8 cellular contexts compared by ENCODE assay signal in the genomic region with DNA sequence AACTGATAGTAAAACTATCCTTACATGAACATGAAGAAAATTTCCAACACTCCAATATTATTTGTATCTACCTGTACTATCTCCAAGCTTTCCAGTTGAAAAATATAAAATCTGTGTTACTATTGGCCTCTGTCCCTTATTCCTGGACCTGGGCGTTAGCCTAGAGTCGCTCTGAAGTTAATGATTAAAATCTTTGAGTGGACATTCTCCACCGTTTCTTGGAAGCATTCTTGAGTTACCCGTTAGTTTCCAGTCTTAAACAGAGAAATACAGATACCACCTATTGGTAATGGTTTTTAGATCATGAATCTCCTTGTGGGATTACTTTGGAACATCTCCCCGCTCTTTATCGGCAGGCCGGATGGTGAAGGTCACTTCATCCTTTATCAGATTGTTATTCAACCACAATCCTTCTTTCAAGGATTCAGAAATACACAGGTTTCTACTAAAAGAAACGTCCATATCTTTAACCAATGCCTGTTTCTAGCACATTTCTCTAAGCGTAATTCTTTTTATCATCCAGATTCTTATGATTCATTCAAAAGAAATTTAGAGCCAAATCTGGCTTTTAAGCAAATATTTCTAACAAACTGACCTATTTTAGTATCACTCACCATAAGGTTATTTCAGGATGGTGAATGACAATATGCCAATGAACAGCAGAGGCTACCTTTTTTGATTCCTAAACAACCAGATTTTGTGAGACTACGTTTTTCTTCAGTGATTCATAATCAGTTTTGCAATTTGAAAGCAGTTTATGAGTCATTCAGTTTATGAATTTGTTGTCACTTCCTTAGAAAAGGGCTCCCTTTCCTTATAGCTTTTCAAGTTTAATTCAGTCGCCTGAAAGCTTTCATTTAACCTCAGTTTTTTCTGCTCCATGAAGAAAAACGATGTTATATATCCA.
DNase-seq lines count a peak whose midpoint lies in the region; ATAC-seq, FAIRE-seq and TF ChIP-seq lines count a peak whose summit lies in the region.

No MANE protein-coding gene starts in this region.

- no peak; a peak in 1 of 4 replicates for TF ChIP-seq EP300 in HepG2 (IDR thresholded peaks at IDR 0.05; ENCODE audit: low read depth in 2 of 2, low read length in 2 of 2)
- no peak for TF ChIP-seq EP300 in HepG2 (CRISPR knock-in tag; IDR thresholded peaks at IDR 0.05; ENCODE audit: borderline replicate concordance)

- H3K4me3 ChIP-seq in heart left ventricle (no peak overlapping the region), ascending aorta (no peak overlapping the region), HepG2 (replicated peaks in 1 of 3; ENCODE audit: insufficient read depth in 1 of 3, low read depth in 2 of 3, low read length in 3 of 3) (peak overlapping the region in 2 of 3 experiments; percentile 18 to 23; a peak in 2 of 6 replicates), aorta (ENCODE audit: low read length in 2 of 2) (no peak overlapping the region)

- ATAC-seq in heart left ventricle (peak in 2 of 4 donors; percentile 11 to 55), Right ventricle myocardium inferior (no peak), HepG2 (peak; percentile 45; the same call in 2 of the 3 replicates), aorta (ENCODE audit: low FRiP score) (peak; percentile 53), HG02678 (IDR thresholded peaks at IDR 0.05; ENCODE audit: unreplicated experiment) (no peak), HG03025 (IDR thresholded peaks at IDR 0.05; ENCODE audit: low FRiP score, unreplicated experiment) (no peak)

- H3K4me1 ChIP-seq in heart left ventricle (peaks cover 0 to 44% (median 15%) of the 10 kb centered on the region in 12 donors), ascending aorta (peaks cover 6 to 25% of the 10 kb centered on the region in 2 donors), HepG2 (ENCODE audit: insufficient read depth, low read length) (peaks cover 75% of the 10 kb centered on the region), aorta (ENCODE audit: control insufficient read depth in 1 of 2, insufficient read depth in 2 of 2, low read length in 2 of 2) (peaks cover 0 to 3% of the 10 kb centered on the region in 2 donors)

- no peaks in the 10 kb centered on the region for H4K20me1 ChIP-seq in HepG2 (ENCODE audit: insufficient read depth, low read length)

- peak overlapping the region; percentile 74 for H3K4me2 ChIP-seq in HepG2 (ENCODE audit: low read depth, low read length)

- peak overlapping the region; percentile 43; the same call in 1 of the 2 replicates for H3K9ac ChIP-seq in HepG2 (ENCODE audit: insufficient read depth, low read depth, low read length)

- in situ Hi-C loops in HepG2 (cut with HindIII; ENCODE audit: extremely low pct_ligation_motif_present, low pct_unique_long_range_greater_than_20kb), result no loop called here

- TF ChIP-seq POLR2A in heart left ventricle (IDR thresholded peaks at IDR 0.05) (no peak), HepG2 (IDR thresholded peaks at IDR 0.05; ENCODE audit: insufficient read depth in 1 of 2, low read depth in 2 of 2, low read length in 2 of 2) (no peak)

- no peak for TF ChIP-seq RAD21 in HepG2 (CRISPR knock-in tag; IDR thresholded peaks at IDR 0.05)

- H3K27ac ChIP-seq in heart left ventricle (peak overlapping the region in 11 of 12 donors; percentile 4 to 84 (median 45)), ascending aorta (peak overlapping the region; percentile 82 to 85), HepG2 (ENCODE audit: extremely low read length, insufficient read depth, low read length) (peak overlapping the region; percentile 72), aorta (ENCODE audit: low read depth in 1 of 2, low read length in 2 of 2) (peak overlapping the region; percentile 42 to 94)

- TF ChIP-seq CTCF in heart left ventricle (IDR thresholded peaks at IDR 0.05), result no peak
- TF ChIP-seq CTCF in ascending aorta (IDR thresholded peaks at IDR 0.05), result no peak
- no peak for TF ChIP-seq CTCF in HepG2 (CRISPR knock-in tag; IDR thresholded peaks at IDR 0.05)

- peak; percentile 61 for FAIRE-seq in HepG2 (lab: Jason Lieb, UNC)

- H3K79me2 ChIP-seq in HepG2 (ENCODE audit: insufficient read depth, low read length), result peaks cover 2% of the 10 kb centered on the region

- CTCF ChIA-PET in HepG2 (lab: Yijun Ruan, JAX; ENCODE audit: low intra/inter-chr PET ratio, low total read pairs), result no interaction called here

- H3K36me3 ChIP-seq in heart left ventricle, result no peaks in the 10 kb centered on the region
- no peaks in the 10 kb centered on the region for H3K36me3 ChIP-seq in ascending aorta
- H3K36me3 ChIP-seq in HepG2 (replicated peaks in 1 of 2; ENCODE audit: control insufficient read depth in 1 of 2, insufficient read depth in 2 of 2, low read length in 2 of 2), result no peaks in the 10 kb centered on the region
- H3K36me3 ChIP-seq in aorta (ENCODE audit: control insufficient read depth in 1 of 2, insufficient read depth in 2 of 2, low read length in 1 of 2), result no peaks in the 10 kb centered on the region

- no peaks in the 10 kb centered on the region for H3K27me3 ChIP-seq in heart left ventricle
- H3K27me3 ChIP-seq in ascending aorta, result no peaks in the 10 kb centered on the region
- no peaks in the 10 kb centered on the region for H3K27me3 ChIP-seq in HepG2 (ENCODE audit: control insufficient read depth in 1 of 2, insufficient read depth in 2 of 2, low read length in 2 of 2)
- no peaks in the 10 kb centered on the region for H3K27me3 ChIP-seq in aorta (ENCODE audit: control insufficient read depth in 1 of 2, insufficient read depth in 2 of 2, low read length in 1 of 2)

- POLR2A ChIA-PET in HepG2 (lab: Yijun Ruan, JAX), result interaction anchor here (1.0 to 4.2 kb wide), 5 partner anchors 19 to 70 kb away, joined by 4 to 34 read pairs (median 18); a partner anchor contains a TSS

- 63 to 72% (median 66%) methylated on average over 12 of the region's 12 CpGs for WGBS in heart left ventricle, 4 donors
- WGBS in HepG2 (ENCODE audit: low lambda C conversion rate), result 5% methylated on average over 12 of the region's 12 CpGs
- WGBS in aorta, 2 donors, result 4 to 7% methylated on average over 12 of the region's 12 CpGs

- DNase-seq in heart left ventricle (no peak), Right ventricle myocardium inferior (ENCODE audit: missing footprints) (no peak), ascending aorta (ENCODE audit: low spot score in 2 of 2) (no peak), HepG2 (ENCODE audit: low spot score) (no peak), aorta (no peak), NCI-H2081 treated with DMSO at 0.1 percent for 48 hours (lab: John Stamatoyannopoulos, UW) (no peak)

- H3K9me3 ChIP-seq in heart left ventricle (no peaks in the 10 kb centered on the region), ascending aorta (no peaks in the 10 kb centered on the region), HepG2 (ENCODE audit: low read length) (no peaks in the 10 kb centered on the region), aorta (ENCODE audit: control insufficient read depth, low read length) (no peaks in the 10 kb centered on the region)

- BruUV-seq in HepG2 (replicated peaks; lab: Mats Ljungman, UMichigan), result TSS peak; percentile 42

- H2AFZ ChIP-seq in HepG2 (ENCODE audit: low read length), result no peak overlapping the region

- intact Hi-C loops in heart left ventricle (cut with DNase I), result no loop called here
- intact Hi-C loops in Right ventricle myocardium inferior (cut with DNase I), result no loop called here
- intact Hi-C loops in ascending aorta (cut with DNase I), result loop anchor here (1.0 to 5.0 kb wide), 7 partner anchors 20 to 106 kb away; no protein-coding TSS in a partner anchor
- intact Hi-C loops in HepG2 (cut with micrococcal nuclease; ENCODE audit: unreplicated experiment), result loop anchor here (10.0 kb wide), 1 partner anchor 52 kb away; no protein-coding TSS in a partner anchor
- intact Hi-C loops in aorta (cut with DNase I), result loop anchor here (5.0 kb wide), 1 partner anchor 36 kb away; no protein-coding TSS in a partner anchor

TF ChIP-seq in HepG2, 621 proteins besides CTCF, POLR2A, EP300 and RAD21 (continues in another document):
- peak; percentile 45; the same call in 1 of the 2 replicates for TF ChIP-seq BCL6 (CRISPR knock-in tag; IDR thresholded peaks at IDR 0.05)
- 0 out of 2 replicates have a peak, but pooled peaks have one; percentile 15 for TF ChIP-seq CREM (IDR thresholded peaks at IDR 0.05)
- no peak for TF ChIP-seq CREM (CRISPR knock-in tag; IDR thresholded peaks at IDR 0.05)
- TF ChIP-seq NCOR1 (IDR thresholded peaks at IDR 0.05; ENCODE audit: borderline replicate concordance, low read length), result peak; percentile 18; the same call in 1 of the 2 replicates
- TF ChIP-seq POGZ (CRISPR knock-in tag; IDR thresholded peaks at IDR 0.05), result no peak
- TF ChIP-seq ARID2 (CRISPR knock-in tag; IDR thresholded peaks at IDR 0.05; ENCODE audit: borderline replicate concordance), result 0 out of 2 replicates have a peak, but pooled peaks have one; percentile 24
- no peak for TF ChIP-seq ZNF260 (CRISPR knock-in tag; IDR thresholded peaks at IDR 0.05; ENCODE audit: borderline replicate concordance, low read depth)
- TF ChIP-seq CREB1 (IDR thresholded peaks at IDR 0.05), result no peak
- peak; percentile 28; the same call in 1 of the 2 replicates for TF ChIP-seq CREB1 (CRISPR knock-in tag; IDR thresholded peaks at IDR 0.05)
- TF ChIP-seq SNRNP70 (IDR thresholded peaks at IDR 0.05; ENCODE audit: low read depth, low read length), result no peak
- peak; percentile 34; the same call in 1 of the 2 replicates for TF ChIP-seq GFI1 (CRISPR knock-in tag; IDR thresholded peaks at IDR 0.05; ENCODE audit: borderline replicate concordance)
- TF ChIP-seq, protein P1, sequence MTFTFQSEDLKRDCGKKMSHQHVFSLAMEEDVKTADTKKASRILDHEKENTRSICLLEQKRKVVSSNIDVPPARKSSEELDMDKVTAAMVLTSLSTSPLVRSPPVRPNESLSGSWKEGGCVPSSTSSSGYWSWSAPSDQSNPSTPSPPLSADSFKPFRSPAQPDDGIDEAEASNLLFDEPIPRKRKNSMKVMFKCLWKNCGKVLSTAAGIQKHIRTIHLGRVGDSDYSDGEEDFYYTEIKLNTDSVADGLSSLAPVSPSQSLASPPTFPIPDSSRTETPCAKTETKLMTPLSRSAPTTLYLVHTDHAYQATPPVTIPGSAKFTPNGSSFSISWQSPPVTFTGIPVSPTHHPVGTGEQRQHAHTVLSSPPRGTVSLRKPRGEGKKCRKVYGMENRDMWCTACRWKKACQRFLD (CRISPR knock-in tag; IDR thresholded peaks at IDR 0.05; ENCODE audit: borderline replicate concordance), result no peak
- peak; percentile 11; the same call in 1 of the 2 replicates for TF ChIP-seq SOX5 (CRISPR knock-in tag; IDR thresholded peaks at IDR 0.05; ENCODE audit: borderline replicate concordance)

Comparison
In these comparisons a context has a peak if more than half of its experiments do, and no peak if none do; other contexts are left out.
1. ATAC-seq: peak in HepG2 (single experiment) and aorta (single experiment); none in Right ventricle myocardium inferior (single experiment), HG02678 (single experiment) and HG03025 (single experiment).
2. H3K4me3 ChIP-seq: peak in HepG2 (2 of 3); none in heart left ventricle (0 of 12), ascending aorta (0 of 2) and aorta (0 of 2).
3. intact Hi-C loops: an anchor here in ascending aorta (1.0 to 5.0 kb wide), HepG2 (10.0 kb wide) and aorta (5.0 kb wide); none called in heart left ventricle and Right ventricle myocardium inferior.
4. Peak in every context shown above with its lines, with median percentiles within 50 percentile points of each other: H3K27ac ChIP-seq.